In the genomic region with DNA sequence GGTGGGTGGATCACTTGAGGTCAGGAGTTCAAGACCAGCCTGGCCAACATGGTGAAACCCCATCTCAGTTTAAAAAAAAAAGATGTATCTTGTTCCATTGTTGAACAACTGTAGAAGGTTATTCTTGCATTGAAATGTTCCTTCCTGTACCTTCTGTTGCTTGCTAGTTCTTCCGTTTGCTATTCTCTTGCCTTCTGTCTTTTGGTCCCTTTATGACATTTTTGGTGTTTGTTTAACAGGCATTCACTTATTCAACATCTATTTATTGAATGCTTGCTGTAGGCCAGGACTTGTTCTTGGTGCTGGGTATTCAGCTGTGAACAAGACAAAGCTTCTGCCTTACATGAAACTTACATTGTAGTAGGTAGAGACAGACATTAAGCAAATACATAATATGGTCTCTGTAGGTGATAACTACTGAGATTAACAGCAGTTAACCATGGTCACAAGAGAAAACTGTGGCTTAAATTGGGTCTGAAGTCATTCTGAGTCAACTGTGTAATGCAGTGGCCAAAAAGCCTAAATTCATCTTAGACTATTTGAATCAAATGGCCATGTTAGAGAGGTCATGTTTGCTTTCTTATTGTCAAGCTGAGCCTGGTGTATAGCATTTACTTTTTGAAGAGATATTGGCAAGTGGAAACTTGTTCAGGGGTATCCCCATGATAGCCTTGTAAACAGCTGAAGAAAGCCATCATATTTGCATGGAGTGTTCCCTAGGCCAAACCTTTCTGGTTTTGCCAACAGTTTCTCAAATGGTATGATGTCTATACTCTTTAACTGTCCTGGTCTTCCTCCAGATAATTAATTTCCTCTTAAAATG, we compare ENCODE assay signal across 10 cellular contexts. TPM values are rescaled to one million over a fixed set of nuclear protein-coding genes. Genes with fewer than 3 reads are reported as not detected.
DNase-seq lines count a peak whose midpoint lies in the region; ATAC-seq and TF ChIP-seq lines count a peak whose summit lies in the region.
"Had no signal": no experiment of that assay in that cellular context is flagged by ENCODE, and none has a peak within 500 bp of the region (broad histone marks: within the 10 kb centered on the region; RNA-seq: fewer than 3 reads in every experiment).

No MANE protein-coding gene starts in this region.

- H4K20me1 ChIP-seq in OCI-LY1 (ENCODE audit: insufficient read depth, low read length), result no peaks in the 10 kb centered on the region

- H3K4me1 ChIP-seq in OCI-LY1 (ENCODE audit: insufficient read depth, low read length, severe bottlenecking) (peaks cover 8% of the 10 kb centered on the region), heart right ventricle (peaks cover 0 to 76% (median 62%) of the 10 kb centered on the region in 9 donors)

- no peak overlapping the region for H2AFZ ChIP-seq in OCI-LY1 (ENCODE audit: low read length)

- H3K36me3 Mint-ChIP-seq in WTC11, result peaks cover 21% of the 10 kb centered on the region

- DNase-seq in NCI-H146 (lab: John Stamatoyannopoulos, UW) (no peak), heart right ventricle (no peak), WTC11 (ENCODE audit: low spot score) (no peak)
- DNase-seq in stimulated activated CD4-positive, alpha-beta T cell treated with anti-CD3 and anti-CD28 coated beads, Interleukin-4, amount 100 ng/mL, for 1 hour, result no peak

- intact Hi-C loops in heart right ventricle (cut with DNase I), result no loop called here

- 92 to 95% methylated on average over 1 of the region's 1 CpG for WGBS in heart right ventricle, 2 donors

- H3K27me3 ChIP-seq in OCI-LY1 (ENCODE audit: insufficient read depth, low read length), result no peaks in the 10 kb centered on the region
- H3K27me3 ChIP-seq in heart right ventricle, result no peaks in the 10 kb centered on the region

- H3K4me3 Mint-ChIP-seq in WTC11, result no peak overlapping the region

- CTCF ChIA-PET in WTC11 (lab: Charles Lee), result no interaction called here

- H3K36me3 ChIP-seq in OCI-LY1 (ENCODE audit: insufficient read depth, low read length) (no peaks in the 10 kb centered on the region), heart right ventricle (no peaks in the 10 kb centered on the region)

- POLR2A ChIA-PET in WTC11 (lab: Charles Lee), result no interaction called here

- peak overlapping the region; percentile 45 for H3K27ac ChIP-seq in OCI-LY1 (ENCODE audit: low read depth, low read length, poor library complexity, severe bottlenecking)
- peak overlapping the region in 1 of 10 donors; percentile 22 for H3K27ac ChIP-seq in heart right ventricle
- H3K27ac ChIP-seq: C4-2B, KMS-11 had no signal

- H3K4me3 ChIP-seq in OCI-LY1 (ENCODE audit: low read depth, low read length, poor library complexity, severe bottlenecking) (no peak overlapping the region), heart right ventricle (no peak overlapping the region)

- H3K79me2 ChIP-seq in OCI-LY1 (ENCODE audit: insufficient read depth, low read length), result no peaks in the 10 kb centered on the region

- no peak overlapping the region for H3K27ac Mint-ChIP-seq in WTC11

- no peaks in the 10 kb centered on the region for H3K9me2 ChIP-seq in OCI-LY1 (ENCODE audit: low read depth, low read length)

- no peaks in the 10 kb centered on the region for H3K27me3 Mint-ChIP-seq in WTC11 (ENCODE audit: low read depth)

- H3F3A ChIP-seq in OCI-LY1 (ENCODE audit: insufficient read depth, low read length), result no peaks in the 10 kb centered on the region

- H3K4me2 ChIP-seq in OCI-LY1 (ENCODE audit: low read length), result no peak overlapping the region
- H3K4me2 ChIP-seq: KMS-11 had no signal

- TF ChIP-seq CTCF in OCI-LY1 (IDR thresholded peaks at IDR 0.05; ENCODE audit: low read length) (no peak), heart right ventricle (IDR thresholded peaks at IDR 0.05) (no peak), WTC11 (IDR thresholded peaks at IDR 0.05) (no peak)

- H3K9me3 ChIP-seq in OCI-LY1 (ENCODE audit: low read length) (no peaks in the 10 kb centered on the region), heart right ventricle (peaks cover 0 to 7% (median 0%) of the 10 kb centered on the region in 11 donors)

- no peak overlapping the region for H3K9ac ChIP-seq in OCI-LY1 (ENCODE audit: low read length)
- H3K9ac ChIP-seq: KMS-11 had no signal

- peaks cover 15% of the 10 kb centered on the region for H3K9me3 Mint-ChIP-seq in WTC11

- H3K4me1 Mint-ChIP-seq in WTC11, result peaks cover 26% of the 10 kb centered on the region

- ATAC-seq in GM18502 (IDR thresholded peaks at IDR 0.05; ENCODE audit: poor library complexity, unreplicated experiment), result peak; percentile 72
- peak; percentile 49 for ATAC-seq in GM21360 (IDR thresholded peaks at IDR 0.05; ENCODE audit: unreplicated experiment)
- peak; percentile 81 for ATAC-seq in HG03045 (IDR thresholded peaks at IDR 0.05; ENCODE audit: unreplicated experiment)
- no peak for ATAC-seq in heart right ventricle
- no peak for ATAC-seq in WTC11

TF ChIP-seq in WTC11, 78 proteins besides CTCF, POLR2A, EP300 and RAD21 (continues in another document):
- TF ChIP-seq NR3C1 (CRISPR knock-in tag; conservative IDR thresholded peaks at IDR 0.05; ENCODE audit: low read depth), result no peak
- TF ChIP-seq NFATC4 (CRISPR knock-in tag; IDR thresholded peaks at IDR 0.05), result no peak
- TF ChIP-seq FOXP1 (CRISPR knock-in tag; IDR thresholded peaks at IDR 0.05; ENCODE audit: borderline replicate concordance), result no peak
- TF ChIP-seq ZNF138 (CRISPR knock-in tag; conservative IDR thresholded peaks at IDR 0.05), result no peak
- no peak for TF ChIP-seq ELF4 (CRISPR knock-in tag; IDR thresholded peaks at IDR 0.05; ENCODE audit: low read depth)
- TF ChIP-seq, protein P1, sequence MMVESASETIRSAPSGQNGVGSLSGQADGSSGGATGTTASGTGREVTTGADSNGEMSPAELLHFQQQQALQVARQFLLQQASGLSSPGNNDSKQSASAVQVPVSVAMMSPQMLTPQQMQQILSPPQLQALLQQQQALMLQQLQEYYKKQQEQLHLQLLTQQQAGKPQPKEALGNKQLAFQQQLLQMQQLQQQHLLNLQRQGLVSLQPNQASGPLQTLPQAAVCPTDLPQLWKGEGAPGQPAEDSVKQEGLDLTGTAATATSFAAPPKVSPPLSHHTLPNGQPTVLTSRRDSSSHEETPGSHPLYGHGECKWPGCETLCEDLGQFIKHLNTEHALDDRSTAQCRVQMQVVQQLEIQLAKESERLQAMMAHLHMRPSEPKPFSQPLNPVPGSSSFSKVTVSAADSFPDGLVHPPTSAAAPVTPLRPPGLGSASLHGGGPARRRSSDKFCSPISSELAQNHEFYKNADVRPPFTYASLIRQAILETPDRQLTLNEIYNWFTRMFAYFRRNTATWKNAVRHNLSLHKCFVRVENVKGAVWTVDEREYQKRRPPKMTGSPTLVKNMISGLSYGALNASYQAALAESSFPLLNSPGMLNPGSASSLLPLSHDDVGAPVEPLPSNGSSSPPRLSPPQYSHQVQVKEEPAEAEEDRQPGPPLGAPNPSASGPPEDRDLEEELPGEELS (CRISPR knock-in tag; IDR thresholded peaks at IDR 0.05), result no peak
- TF ChIP-seq, protein P2, sequence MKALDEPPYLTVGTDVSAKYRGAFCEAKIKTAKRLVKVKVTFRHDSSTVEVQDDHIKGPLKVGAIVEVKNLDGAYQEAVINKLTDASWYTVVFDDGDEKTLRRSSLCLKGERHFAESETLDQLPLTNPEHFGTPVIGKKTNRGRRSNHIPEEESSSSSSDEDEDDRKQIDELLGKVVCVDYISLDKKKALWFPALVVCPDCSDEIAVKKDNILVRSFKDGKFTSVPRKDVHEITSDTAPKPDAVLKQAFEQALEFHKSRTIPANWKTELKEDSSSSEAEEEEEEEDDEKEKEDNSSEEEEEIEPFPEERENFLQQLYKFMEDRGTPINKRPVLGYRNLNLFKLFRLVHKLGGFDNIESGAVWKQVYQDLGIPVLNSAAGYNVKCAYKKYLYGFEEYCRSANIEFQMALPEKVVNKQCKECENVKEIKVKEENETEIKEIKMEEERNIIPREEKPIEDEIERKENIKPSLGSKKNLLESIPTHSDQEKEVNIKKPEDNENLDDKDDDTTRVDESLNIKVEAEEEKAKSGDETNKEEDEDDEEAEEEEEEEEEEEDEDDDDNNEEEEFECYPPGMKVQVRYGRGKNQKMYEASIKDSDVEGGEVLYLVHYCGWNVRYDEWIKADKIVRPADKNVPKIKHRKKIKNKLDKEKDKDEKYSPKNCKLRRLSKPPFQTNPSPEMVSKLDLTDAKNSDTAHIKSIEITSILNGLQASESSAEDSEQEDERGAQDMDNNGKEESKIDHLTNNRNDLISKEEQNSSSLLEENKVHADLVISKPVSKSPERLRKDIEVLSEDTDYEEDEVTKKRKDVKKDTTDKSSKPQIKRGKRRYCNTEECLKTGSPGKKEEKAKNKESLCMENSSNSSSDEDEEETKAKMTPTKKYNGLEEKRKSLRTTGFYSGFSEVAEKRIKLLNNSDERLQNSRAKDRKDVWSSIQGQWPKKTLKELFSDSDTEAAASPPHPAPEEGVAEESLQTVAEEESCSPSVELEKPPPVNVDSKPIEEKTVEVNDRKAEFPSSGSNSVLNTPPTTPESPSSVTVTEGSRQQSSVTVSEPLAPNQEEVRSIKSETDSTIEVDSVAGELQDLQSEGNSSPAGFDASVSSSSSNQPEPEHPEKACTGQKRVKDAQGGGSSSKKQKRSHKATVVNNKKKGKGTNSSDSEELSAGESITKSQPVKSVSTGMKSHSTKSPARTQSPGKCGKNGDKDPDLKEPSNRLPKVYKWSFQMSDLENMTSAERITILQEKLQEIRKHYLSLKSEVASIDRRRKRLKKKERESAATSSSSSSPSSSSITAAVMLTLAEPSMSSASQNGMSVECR (CRISPR knock-in tag; IDR thresholded peaks at IDR 0.05; ENCODE audit: borderline replicate concordance), result no peak
- TF ChIP-seq RORB (CRISPR knock-in tag; IDR thresholded peaks at IDR 0.05), result no peak
- TF ChIP-seq MXD4 (CRISPR knock-in tag; IDR thresholded peaks at IDR 0.05; ENCODE audit: borderline replicate concordance), result no peak
- TF ChIP-seq, protein P3, sequence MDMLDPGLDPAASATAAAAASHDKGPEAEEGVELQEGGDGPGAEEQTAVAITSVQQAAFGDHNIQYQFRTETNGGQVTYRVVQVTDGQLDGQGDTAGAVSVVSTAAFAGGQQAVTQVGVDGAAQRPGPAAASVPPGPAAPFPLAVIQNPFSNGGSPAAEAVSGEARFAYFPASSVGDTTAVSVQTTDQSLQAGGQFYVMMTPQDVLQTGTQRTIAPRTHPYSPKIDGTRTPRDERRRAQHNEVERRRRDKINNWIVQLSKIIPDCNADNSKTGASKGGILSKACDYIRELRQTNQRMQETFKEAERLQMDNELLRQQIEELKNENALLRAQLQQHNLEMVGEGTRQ (CRISPR knock-in tag; IDR thresholded peaks at IDR 0.05), result no peak
- no peak for TF ChIP-seq MYBL2 (CRISPR knock-in tag; IDR thresholded peaks at IDR 0.05)
- no peak for TF ChIP-seq FOXJ3 (CRISPR knock-in tag; IDR thresholded peaks at IDR 0.05; ENCODE audit: borderline replicate concordance)

RNA-seq across cellular contexts. Expression of a gene that starts 35.6 kb away (rescaled TPM):
- 100 to 1,000 TPM in 5 of 10 donors, 10 to 100 TPM in 5; 28.9 to 130 (median 102) TPM for total RNA-seq in heart right ventricle
- 10 to 100 TPM in 1 of 2 donors, 1 to 10 TPM in 1; 7.8 to 22.4 TPM for polyA plus RNA-seq in heart right ventricle
- total RNA-seq in WTC11 (2021), result 17.4 to 19.7 TPM (median 18.7 TPM) in 3 replicates

Comparison
In these comparisons a context has a peak if more than half of its experiments do, and no peak if none do; other contexts are left out.
1. ATAC-seq: peak in GM18502 (single experiment), GM21360 (single experiment) and HG03045 (single experiment); none in heart right ventricle (0 of 8) and WTC11 (single experiment).